In the genomic region with DNA sequence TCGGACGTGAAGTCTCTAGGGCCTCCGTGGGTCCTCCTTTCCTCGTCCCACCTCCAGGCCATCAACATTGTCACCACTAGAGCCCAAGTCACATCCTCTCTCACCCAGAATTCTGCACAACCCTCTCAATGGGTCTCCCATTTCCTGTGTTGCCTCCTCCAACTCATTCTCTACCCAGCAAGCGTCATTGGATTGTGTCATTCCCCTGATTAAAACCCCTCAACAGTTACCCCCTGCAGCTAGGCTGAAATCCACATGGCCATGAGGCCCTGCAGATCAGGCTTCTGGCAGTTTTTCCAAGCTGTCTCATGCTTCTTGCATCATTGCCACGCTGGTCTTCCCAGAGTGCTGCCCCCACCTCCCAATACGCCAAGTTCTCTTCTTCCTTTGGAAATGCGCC, we compare ENCODE assay signal across 32 cellular contexts. TPM values are rescaled to one million over a fixed set of nuclear protein-coding genes. Genes with fewer than 3 reads are reported as not detected.
"Had no signal": no experiment of that assay in that cellular context is flagged by ENCODE, and none has a peak within 500 bp of the region (broad histone marks: within the 10 kb centered on the region; RNA-seq: fewer than 3 reads in every experiment).

No MANE protein-coding gene starts in this region.

- H3K27ac Mint-ChIP-seq: activated CD4-positive, alpha-beta T cell treated with anti-CD3 and anti-CD28 coated beads for 36 hours; activated CD8-positive, alpha-beta T cell treated with anti-CD3 and anti-CD28 coated beads for 36 hours; activated naive CD4-positive, alpha-beta T cell treated with anti-CD3 and anti-CD28 coated beads, Interleukin-2, amount 50 U/mL, for 24 hours; activated naive CD8-positive, alpha-beta T cell treated with anti-CD3 and anti-CD28 coated beads for 36 hours; activated naive CD8-positive, alpha-beta T cell treated with anti-CD3 and anti-CD28 coated beads, Interleukin-2, amount 50 U/mL, for 24 hours; activated T-helper 17 cell treated with anti-CD3 and anti-CD28 coated beads, Interleukin-2, amount 50 U/mL, for 72 hours; T-helper 17 cell; T-helper 2 cell treated with Interferon-gamma antibody and Interleukin-4, amounts not matched to agents 5 μg/mL and 100 μg/mL, for 36 hours had no signal

- H3K36me3 Mint-ChIP-seq: activated naive CD4-positive, alpha-beta T cell treated with anti-CD3 and anti-CD28 coated beads, Interleukin-2, amount 50 U/mL, for 24 hours; activated naive CD8-positive, alpha-beta T cell treated with anti-CD3 and anti-CD28 coated beads for 36 hours; brain had no signal

- H3K27ac ChIP-seq: adrenal gland, ascending aorta, breast epithelium, cardiac muscle cell, colonic mucosa, epithelial cell of prostate, esophagus squamous epithelium had no signal

- H3K4me3 Mint-ChIP-seq: activated CD4-positive, alpha-beta T cell treated with anti-CD3 and anti-CD28 coated beads for 36 hours; activated CD8-positive, alpha-beta T cell treated with anti-CD3 and anti-CD28 coated beads for 36 hours; activated naive CD4-positive, alpha-beta T cell treated with anti-CD3 and anti-CD28 coated beads, Interleukin-2, amount 50 U/mL, for 24 hours; activated naive CD8-positive, alpha-beta T cell treated with anti-CD3 and anti-CD28 coated beads for 36 hours; activated naive CD8-positive, alpha-beta T cell treated with anti-CD3 and anti-CD28 coated beads, Interleukin-2, amount 50 U/mL, for 24 hours; activated T-cell treated with anti-CD3 and anti-CD28 coated beads, Interleukin-2, amount 50 U/mL, for 4 hours; activated T-helper 17 cell treated with anti-CD3 and anti-CD28 coated beads, Interleukin-2, amount 50 U/mL, for 72 hours; brain; T-helper 17 cell; T-helper 2 cell treated with Interferon-gamma antibody and Interleukin-4, amounts not matched to agents 5 μg/mL and 100 μg/mL, for 36 hours had no signal

- H3K4me3 ChIP-seq: adrenal gland, ascending aorta, breast epithelium, cardiac muscle cell, colonic mucosa, esophagus squamous epithelium had no signal

- ATAC-seq: activated CD4-positive, alpha-beta T cell treated with anti-CD3 and anti-CD28 coated beads for 36 hours; activated CD8-positive, alpha-beta T cell treated with anti-CD3 and anti-CD28 coated beads for 36 hours; activated naive CD8-positive, alpha-beta T cell treated with anti-CD3 and anti-CD28 coated beads, Interleukin-2, amount 50 U/mL, for 24 hours; activated T-cell treated with anti-CD3 and anti-CD28 coated beads, Interleukin-2, amount 50 U/mL, for 4 hours; activated T-helper 17 cell treated with anti-CD3 and anti-CD28 coated beads, Interleukin-2, amount 50 U/mL, for 72 hours; T-helper 17 cell had no signal

- H3K36me3 ChIP-seq: adrenal gland, ascending aorta, breast epithelium, cardiac muscle cell, colonic mucosa, esophagus squamous epithelium had no signal

- H3K9me3 Mint-ChIP-seq: activated CD8-positive, alpha-beta T cell treated with anti-CD3 and anti-CD28 coated beads for 36 hours; activated naive CD4-positive, alpha-beta T cell treated with anti-CD3 and anti-CD28 coated beads, Interleukin-2, amount 50 U/mL, for 24 hours; activated naive CD8-positive, alpha-beta T cell treated with anti-CD3 and anti-CD28 coated beads for 36 hours; activated naive CD8-positive, alpha-beta T cell treated with anti-CD3 and anti-CD28 coated beads, Interleukin-2, amount 50 U/mL, for 24 hours; activated T-cell treated with anti-CD3 and anti-CD28 coated beads, Interleukin-2, amount 50 U/mL, for 4 hours; activated T-helper 17 cell treated with anti-CD3 and anti-CD28 coated beads, Interleukin-2, amount 50 U/mL, for 72 hours; T-helper 2 cell treated with Interferon-gamma antibody and Interleukin-4, amounts not matched to agents 5 μg/mL and 100 μg/mL, for 36 hours had no signal

- DNase-seq: activated CD4-positive, alpha-beta T cell treated with anti-CD3 and anti-CD28 coated beads for 36 hours; activated CD4-positive, alpha-beta T cell treated with anti-CD3 and anti-CD28 coated beads, Interleukin-2, amount 50 U/mL, for 1 hour; activated CD4-positive, alpha-beta T cell treated with anti-CD3 and anti-CD28 coated beads, Interleukin-2, amount 50 U/mL, for 48 hours; activated CD4-positive, CD25-positive, alpha-beta regulatory T cell; activated CD4-positive, CD25-positive, alpha-beta regulatory T cell treated with anti-CD3 and anti-CD28 coated beads, Interleukin-2, amount 50 U/mL, for 72 hours; activated CD8-positive, alpha-beta memory T cell treated with anti-CD3 and anti-CD28 coated beads for 24 hours; activated CD8-positive, alpha-beta T cell treated with anti-CD3 and anti-CD28 coated beads for 36 hours; activated effector memory CD4-positive, alpha-beta T cell treated with Interleukin-2 at 50 U/mL for 16 hours; activated gamma-delta T cell treated with Interleukin-2 at 50 U/mL for 16 hours; activated naive CD4-positive, alpha-beta T cell treated with Interleukin-2 at 50 U/mL for 16 hours; activated naive CD8-positive, alpha-beta T cell treated with anti-CD3 and anti-CD28 coated beads for 36 hours; activated naive CD8-positive, alpha-beta T cell treated with anti-CD3 and anti-CD28 coated beads, Interleukin-2, amount 50 U/mL, for 24 hours; activated T-cell treated with anti-CD3 and anti-CD28 coated beads, Interleukin-2, amount 50 U/mL, for 4 hours; adrenal gland; central memory CD4-positive, alpha-beta T cell; cerebellar nuclear complex; colonic mucosa; effector CD8-positive, alpha-beta T cell; esophagus squamous epithelium; foreskin fibroblast; head of caudate nucleus; T-helper 1 cell; T-helper 17 cell; T1000 had no signal

- H3K4me1 Mint-ChIP-seq: activated naive CD8-positive, alpha-beta T cell treated with anti-CD3 and anti-CD28 coated beads, Interleukin-2, amount 50 U/mL, for 24 hours; activated T-helper 17 cell treated with anti-CD3 and anti-CD28 coated beads, Interleukin-2, amount 50 U/mL, for 72 hours had no signal

- H3K4me1 ChIP-seq: ascending aorta, breast epithelium, colonic mucosa had no signal

- H3K9me3 ChIP-seq: adrenal gland, ascending aorta, breast epithelium, colonic mucosa, esophagus squamous epithelium had no signal

RNA-seq across cellular contexts. Expression of a gene that starts 46.1 kb away (rescaled TPM):
- total RNA-seq: ascending aorta had no signal
